ENCODE assay signal across 4 cellular contexts in the genomic region with DNA sequence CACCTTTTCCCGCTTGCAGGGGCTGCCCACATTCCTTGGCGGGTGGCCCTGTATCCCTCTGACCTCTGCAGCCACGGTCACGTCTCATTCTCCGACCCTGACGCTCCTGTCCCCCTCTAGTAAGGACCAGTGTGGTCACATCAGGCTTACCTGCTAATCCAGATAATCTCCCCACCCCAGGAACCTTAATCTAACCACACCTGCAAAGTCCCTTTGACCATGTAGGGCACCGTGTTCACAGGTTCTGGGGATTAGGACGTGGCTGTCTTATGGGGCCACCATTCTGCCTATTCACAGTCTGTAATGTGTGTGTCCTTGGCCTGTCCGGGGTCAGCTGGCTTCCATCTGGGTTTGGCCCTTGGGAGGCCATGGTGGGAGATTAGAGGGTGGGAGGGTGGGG.
"Had no signal": no experiment of that assay in that cellular context is flagged by ENCODE, and none has a peak within 500 bp of the region (broad histone marks: within the 10 kb centered on the region; RNA-seq: fewer than 3 reads in every experiment).

No MANE protein-coding gene starts in this region.

- DNase-seq: GDM1, GF-D8 had no signal

- FAIRE-seq: G401.6 had no signal

- H3K4me3 ChIP-seq: GM12878 had no signal
